ENCODE assay signal across 15 cellular contexts in genomic region chr4:83889802-83890201, GRCh38.
A peak's percentile ranks its signal among the peaks of the same experiment; 100 is the strongest.
DNase-seq lines count a peak whose midpoint lies in the region; ATAC-seq and TF ChIP-seq lines count a peak whose summit lies in the region.
"Had no signal": no experiment of that assay in that cellular context is flagged by ENCODE, and none has a peak within 500 bp of the region (broad histone marks: within the 10 kb centered on the region; RNA-seq: fewer than 3 reads in every experiment).

No MANE protein-coding gene starts in this region.

- peak; percentile 76 for DNase-seq in A172 (ENCODE audit: low spot score)
- peak; percentile 4 for DNase-seq in HFF-Myc (ENCODE audit: extremely low read depth, low read depth)
- DNase-seq in RWPE1 (ENCODE audit: low spot score) = peak; percentile 44
- peak; percentile 59 for DNase-seq in epithelial cell of proximal tubule (ENCODE audit: low read depth)
- DNase-seq in activated effector memory CD4-positive, alpha-beta T cell treated with Interleukin-2 at 50 U/mL for 16 hours = no peak
- no peak for DNase-seq in globus pallidus (ENCODE audit: low spot score)
- DNase-seq: activated gamma-delta T cell; Caco-2; NCI-H1417 treated with DMSO at 0.1 percent for 48 hours; NCI-H446 treated with DMSO at 0.1 percent for 48 hours; stimulated activated CD4-positive, alpha-beta T cell treated with anti-CD3 and anti-CD28 coated beads, Interleukin-2, amount 100 ng/mL, for 48 hours; WERI-Rb-1 had no signal

- CTCF ChIA-PET in RWPE1 (lab: Yijun Ruan, JAX) = no interaction called here

- POLR2A ChIA-PET in RWPE1 (lab: Yijun Ruan, JAX; ENCODE audit: low non-redundant PET) = no interaction called here

- ATAC-seq in GM21576 (IDR thresholded peaks at IDR 0.05; ENCODE audit: unreplicated experiment) (no peak), GM18517 (IDR thresholded peaks at IDR 0.05; ENCODE audit: unreplicated experiment) (no peak)

- TF ChIP-seq CTCF in HFF-Myc (IDR thresholded peaks at IDR 0.05; ENCODE audit: low read depth, low read length, missing control alignments) = no peak
- TF ChIP-seq CTCF in RWPE1 (conservative IDR thresholded peaks at IDR 0.05; ENCODE audit: low read depth) = no peak
- TF ChIP-seq CTCF in epithelial cell of proximal tubule (conservative IDR thresholded peaks at IDR 0.05; ENCODE audit: low read depth, low read length) = no peak

- H3K4me3 ChIP-seq in HFF-Myc (replicated peaks; ENCODE audit: low read depth, low read length) = no peak overlapping the region
- no peak overlapping the region for H3K4me3 ChIP-seq in epithelial cell of proximal tubule (ENCODE audit: low read depth, low read length)
- H3K4me3 ChIP-seq: ascending aorta had no signal

- no peak overlapping the region for H3K27ac ChIP-seq in RWPE1
- H3K27ac ChIP-seq: ascending aorta, WERI-Rb-1 had no signal

Comparison
In these comparisons a context has a peak if more than half of its experiments do, and no peak if none do; other contexts are left out.
1. DNase-seq: peak in A172 (single experiment), HFF-Myc (single experiment), RWPE1 (single experiment) and epithelial cell of proximal tubule (single experiment); none in activated effector memory CD4-positive, alpha-beta T cell treated with Interleukin-2 at 50 U/mL for 16 hours (single experiment) and globus pallidus (single experiment).